In the genomic region with DNA sequence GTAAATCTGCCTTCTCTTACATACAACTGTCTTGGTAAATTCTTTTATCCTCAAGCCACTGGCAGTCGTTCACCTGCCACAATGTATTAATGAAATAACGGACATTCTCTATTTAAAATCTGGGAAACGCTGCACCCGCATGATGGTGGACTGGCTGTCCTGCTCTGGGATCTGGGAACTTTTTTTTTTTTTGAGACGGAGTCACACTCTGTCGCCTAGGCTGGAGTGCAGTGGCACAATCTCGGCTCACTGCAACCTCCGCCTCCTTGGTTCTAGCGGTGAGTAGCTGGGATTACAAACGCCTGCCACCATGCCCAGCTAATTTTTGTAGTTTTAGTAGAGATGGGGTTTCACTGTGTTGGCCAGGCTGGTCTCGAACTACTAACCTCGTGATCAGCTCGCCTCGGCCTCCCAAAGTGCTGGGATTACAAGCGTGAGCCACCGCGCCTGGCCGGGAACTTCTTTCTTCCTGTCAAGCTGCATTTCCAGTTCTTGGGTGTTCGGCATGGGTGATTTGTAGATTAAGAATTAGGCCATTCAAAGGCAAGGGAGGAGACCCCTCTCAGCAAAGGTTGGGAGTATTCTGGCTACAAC, we compare ENCODE assay signal across 1 cellular context.
TF ChIP-seq lines count a peak whose summit lies in the region.

No MANE protein-coding gene starts in this region.

TF ChIP-seq in WTC11, 78 proteins besides CTCF, POLR2A, EP300 and RAD21:
- TF ChIP-seq OVOL2 (CRISPR knock-in tag; IDR thresholded peaks at IDR 0.05; ENCODE audit: borderline replicate concordance) (no peak), ZNF396 (CRISPR knock-in tag; IDR thresholded peaks at IDR 0.05; ENCODE audit: borderline replicate concordance) (no peak), NR2C2 (CRISPR knock-in tag; IDR thresholded peaks at IDR 0.05) (no peak), E2F5 (CRISPR knock-in tag; IDR thresholded peaks at IDR 0.05) (no peak), CBFB (CRISPR knock-in tag; IDR thresholded peaks at IDR 0.05; ENCODE audit: low read depth) (no peak)
TF ChIP-seq in WTC11: peak in this region for 0.
